In the genomic region with DNA sequence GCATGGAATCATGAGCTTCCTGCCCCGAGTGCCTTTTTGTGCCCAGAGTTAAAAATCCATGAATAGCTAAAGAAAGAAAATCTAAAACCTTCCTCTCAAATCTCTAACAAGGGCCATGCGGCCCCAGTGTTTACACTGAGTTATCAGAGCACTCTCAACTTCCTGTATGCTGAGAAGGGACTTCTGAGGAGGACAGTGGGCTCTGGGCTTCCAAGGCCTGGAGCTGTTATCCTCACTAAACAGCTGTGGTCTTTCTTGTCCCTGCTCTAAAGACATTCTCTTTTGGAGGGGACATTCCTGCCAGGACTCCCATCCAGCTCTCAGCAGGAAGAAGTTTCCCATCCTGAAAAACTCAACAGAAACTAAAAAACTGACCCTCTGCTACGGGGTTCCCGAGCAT, we compare ENCODE assay signal across 1 cellular context.
TF ChIP-seq lines count a peak whose summit lies in the region.

No MANE protein-coding gene starts in this region.

TF ChIP-seq in WTC11, 78 proteins besides CTCF, POLR2A, EP300 and RAD21 (continued from another document):
- TF ChIP-seq, protein P1, sequence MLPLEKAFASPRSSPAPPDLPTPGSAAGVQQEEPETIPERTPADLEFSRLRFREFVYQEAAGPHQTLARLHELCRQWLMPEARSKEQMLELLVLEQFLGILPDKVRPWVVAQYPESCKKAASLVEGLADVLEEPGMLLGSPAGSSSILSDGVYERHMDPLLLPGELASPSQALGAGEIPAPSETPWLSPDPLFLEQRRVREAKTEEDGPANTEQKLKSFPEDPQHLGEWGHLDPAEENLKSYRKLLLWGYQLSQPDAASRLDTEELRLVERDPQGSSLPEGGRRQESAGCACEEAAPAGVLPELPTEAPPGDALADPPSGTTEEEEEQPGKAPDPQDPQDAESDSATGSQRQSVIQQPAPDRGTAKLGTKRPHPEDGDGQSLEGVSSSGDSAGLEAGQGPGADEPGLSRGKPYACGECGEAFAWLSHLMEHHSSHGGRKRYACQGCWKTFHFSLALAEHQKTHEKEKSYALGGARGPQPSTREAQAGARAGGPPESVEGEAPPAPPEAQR (CRISPR knock-in tag; IDR thresholded peaks at IDR 0.05), result no peak
